Comparison of ENCODE assay signal across 15 cellular contexts in genomic region chr14:32372154-32372553, GRCh38. TPM values are rescaled to one million over a fixed set of nuclear protein-coding genes. Genes with fewer than 3 reads are reported as not detected.
DNase-seq lines count a peak whose midpoint lies in the region; ATAC-seq and TF ChIP-seq lines count a peak whose summit lies in the region.
"Had no signal": no experiment of that assay in that cellular context is flagged by ENCODE, and none has a peak within 500 bp of the region (broad histone marks: within the 10 kb centered on the region; RNA-seq: fewer than 3 reads in every experiment).

No MANE protein-coding gene starts in this region.

- H3K36me3 Mint-ChIP-seq in CD4-positive, alpha-beta T cell (ENCODE audit: low read depth), result no peaks in the 10 kb centered on the region

- H3K79me2 ChIP-seq in fibroblast of lung (ENCODE audit: control insufficient read depth, insufficient read depth, low read length), result no peaks in the 10 kb centered on the region

- H2AFZ ChIP-seq in fibroblast of lung (ENCODE audit: low read length), result no peak overlapping the region

- no peaks in the 10 kb centered on the region for H3K4me1 Mint-ChIP-seq in CD4-positive, alpha-beta T cell (ENCODE audit: low read depth)
- H3K4me1 Mint-ChIP-seq: central memory CD8-positive, alpha-beta T cell had no signal

- no peaks in the 10 kb centered on the region for H3K27me3 Mint-ChIP-seq in CD4-positive, alpha-beta T cell
- H3K27me3 Mint-ChIP-seq: activated CD4-positive, alpha-beta T cell treated with anti-CD3 and anti-CD28 coated beads, Interleukin-2, amount 10 ng/mL, durations not matched to agents 24 days and 14 days; central memory CD8-positive, alpha-beta T cell had no signal

- H3K4me1 ChIP-seq in fibroblast of lung (ENCODE audit: control insufficient read depth, extremely low read depth, insufficient read depth, low read length) (peaks cover 9% of the 10 kb centered on the region), skeletal muscle satellite cell (ENCODE audit: control insufficient read depth, insufficient read depth, low read length) (peaks cover 66% of the 10 kb centered on the region)

- intact Hi-C loops in CD4-positive, alpha-beta T cell (cut with DNase I, micrococcal nuclease), result no loop called here

- no peak overlapping the region for H3K27ac Mint-ChIP-seq in CD4-positive, alpha-beta T cell
- H3K27ac Mint-ChIP-seq: activated CD4-positive, alpha-beta T cell treated with anti-CD3 and anti-CD28 coated beads, Interleukin-2, amount 10 ng/mL, durations not matched to agents 24 days and 14 days had no signal

- POLR2A ChIA-PET in CD4-positive, alpha-beta T cell (lab: Charles Lee), result no interaction called here

- H3K27me3 ChIP-seq in fibroblast of lung (ENCODE audit: control insufficient read depth, insufficient read depth, low read length) (no peaks in the 10 kb centered on the region), skeletal muscle satellite cell (ENCODE audit: control insufficient read depth, insufficient read depth, low read length) (no peaks in the 10 kb centered on the region)
- no peaks in the 10 kb centered on the region for H3K27me3 ChIP-seq in CD4-positive, alpha-beta T cell (ENCODE audit: control insufficient read depth, insufficient read depth, low read length)
- H3K27me3 ChIP-seq: esophagus muscularis mucosa, right atrium auricular region had no signal

- H3K27ac ChIP-seq in fibroblast of lung (ENCODE audit: insufficient read depth, low read length), result peak overlapping the region; percentile 53
- no peak overlapping the region for H3K27ac ChIP-seq in CD4-positive, alpha-beta T cell (ENCODE audit: low read depth, low read length)
- H3K27ac ChIP-seq: esophagus muscularis mucosa, right atrium auricular region had no signal

- H3K4me2 ChIP-seq in fibroblast of lung (ENCODE audit: extremely low read depth, insufficient read depth, low read length) (no peak overlapping the region), skeletal muscle satellite cell (ENCODE audit: low read length) (peak overlapping the region; percentile 43)

- H3K9ac ChIP-seq in fibroblast of lung (ENCODE audit: insufficient read depth, low read length) (no peak overlapping the region), skeletal muscle satellite cell (ENCODE audit: low read depth, low read length) (peak overlapping the region; percentile 20)

- H3K9me3 ChIP-seq in fibroblast of lung (ENCODE audit: control insufficient read depth, insufficient read depth, low read depth, low read length) (no peaks in the 10 kb centered on the region), skeletal muscle satellite cell (replicated peaks; ENCODE audit: low read length) (no peaks in the 10 kb centered on the region)
- H3K9me3 ChIP-seq in CD4-positive, alpha-beta T cell (ENCODE audit: control insufficient read depth, low read length), result no peaks in the 10 kb centered on the region
- H3K9me3 ChIP-seq: esophagus muscularis mucosa, right atrium auricular region had no signal

- peak; percentile 88 for DNase-seq in GM04503 (ENCODE audit: low read depth)
- DNase-seq in fibroblast of lung (ENCODE audit: low read depth in 2 of 2), result peak; percentile 96
- no peak for DNase-seq in NCI-H146 treated with DMSO at 0.1 percent for 48 hours (lab: John Stamatoyannopoulos, UW; ENCODE audit: unreplicated experiment)
- no peak for DNase-seq in CD4-positive, alpha-beta T cell
- no peak for DNase-seq in mucosa of gallbladder (ENCODE audit: low spot score)
- DNase-seq in SW480 (ENCODE audit: low spot score), result no peak
- DNase-seq: activated CD4-positive, alpha-beta T cell treated with anti-CD3 and anti-CD28 coated beads, Interleukin-2, amount 10 ng/mL, durations not matched to agents 24 days and 14 days; islet precursor cell; OCI-M1; T-helper 2 cell had no signal

- CTCF ChIA-PET in CD4-positive, alpha-beta T cell (lab: Charles Lee), result no interaction called here

- H4K20me1 ChIP-seq in fibroblast of lung (ENCODE audit: control insufficient read depth, extremely low read depth, insufficient read depth, low read length), result no peaks in the 10 kb centered on the region

- peak; percentile 68 for ATAC-seq in SK-N-SH treated with all-trans-retinoic acid at 6 μM for 48 hours
- no peak for ATAC-seq in CD4-positive, alpha-beta T cell (ENCODE audit: poor library complexity)

- H3K36me3 ChIP-seq in fibroblast of lung (ENCODE audit: control insufficient read depth, insufficient read depth, low read length), result no peaks in the 10 kb centered on the region
- H3K36me3 ChIP-seq in skeletal muscle satellite cell (ENCODE audit: insufficient read depth, low read length), result no peaks in the 10 kb centered on the region
- H3K36me3 ChIP-seq: esophagus muscularis mucosa, right atrium auricular region had no signal

- no peak overlapping the region for H3K4me3 ChIP-seq in fibroblast of lung (replicated peaks in 1 of 4; ENCODE audit: control extremely low read depth in 1 of 4, insufficient read depth in 1 of 4, low read depth in 3 of 4, low read length in 4 of 4)
- no peak overlapping the region for H3K4me3 ChIP-seq in skeletal muscle satellite cell (ENCODE audit: low read length)
- H3K4me3 ChIP-seq: esophagus muscularis mucosa, right atrium auricular region had no signal

- H3K4me3 Mint-ChIP-seq in CD4-positive, alpha-beta T cell, result no peak overlapping the region
- H3K4me3 Mint-ChIP-seq: activated CD4-positive, alpha-beta T cell treated with anti-CD3 and anti-CD28 coated beads, Interleukin-2, amount 10 ng/mL, durations not matched to agents 24 days and 14 days; central memory CD8-positive, alpha-beta T cell had no signal

- no peak for TF ChIP-seq CTCF in fibroblast of lung (conservative IDR thresholded peaks at IDR 0.05 in 1 of 2, IDR thresholded peaks at IDR 0.05 in 1 of 2; ENCODE audit: low read depth in 1 of 2, low read length in 2 of 2)
- no peak for TF ChIP-seq CTCF in CD4-positive, alpha-beta T cell (IDR thresholded peaks at IDR 0.05)

- H3K9me3 Mint-ChIP-seq in CD4-positive, alpha-beta T cell, result no peaks in the 10 kb centered on the region
- H3K9me3 Mint-ChIP-seq: activated CD4-positive, alpha-beta T cell treated with anti-CD3 and anti-CD28 coated beads, Interleukin-2, amount 10 ng/mL, durations not matched to agents 24 days and 14 days; central memory CD8-positive, alpha-beta T cell had no signal

TF ChIP-seq in SK-N-SH treated with all-trans-retinoic acid at 6 μM for 48 hours, 23 proteins besides CTCF, POLR2A, EP300 and RAD21:
- no peak for TF ChIP-seq ZFP30 (CRISPR knock-in tag; IDR thresholded peaks at IDR 0.05)
- TF ChIP-seq TSHZ2 (CRISPR knock-in tag; IDR thresholded peaks at IDR 0.05), result no peak
- TF ChIP-seq TCF4 (CRISPR knock-in tag; IDR thresholded peaks at IDR 0.05; ENCODE audit: borderline replicate concordance), result no peak
- no peak for TF ChIP-seq BACH2 (CRISPR knock-in tag; IDR thresholded peaks at IDR 0.05; ENCODE audit: borderline replicate concordance)
- TF ChIP-seq ISL1 (CRISPR knock-in tag; IDR thresholded peaks at IDR 0.05), result peak; percentile 48
- no peak for TF ChIP-seq ARNTL (CRISPR knock-in tag; IDR thresholded peaks at IDR 0.05; ENCODE audit: borderline replicate concordance, low read depth)
TF ChIP-seq in SK-N-SH treated with all-trans-retinoic acid at 6 μM for 48 hours: peak in this region for 1.

RNA-seq across cellular contexts. Expression of gene AKAP6, which starts 43.1 kb away (rescaled TPM):
- total RNA-seq in fibroblast of lung (1.0 and 10.9 TPM in 2 replicates), mucosa of gallbladder (40.1 TPM)
- polyA plus RNA-seq in fibroblast of lung, result 2.7 and 3.3 TPM in 2 replicates
- 1.2 and 2.0 TPM in 2 replicates for polyA plus RNA-seq in fibroblast of lung (2012)
- 5.2 and 12.0 TPM in 2 replicates for polyA minus RNA-seq in fibroblast of lung (ENCODE audit: low replicate concordance)
- 5.9 and 12.2 TPM in 2 replicates for total RNA-seq in skeletal muscle satellite cell (2012; rRNA removed)
- 1 to 10 TPM; 1.2 to 2.0 TPM for total RNA-seq in CD4-positive, alpha-beta T cell

Comparison
In these comparisons a context has a peak if more than half of its experiments do, and no peak if none do; other contexts are left out.
1. DNase-seq: peak in GM04503 (single experiment) and fibroblast of lung (2 of 2); none in NCI-H146 treated with DMSO at 0.1 percent for 48 hours (single experiment), CD4-positive, alpha-beta T cell (0 of 10), mucosa of gallbladder (single experiment) and SW480 (single experiment).